Comparison of ENCODE assay signal across 37 cellular contexts in the genomic region with DNA sequence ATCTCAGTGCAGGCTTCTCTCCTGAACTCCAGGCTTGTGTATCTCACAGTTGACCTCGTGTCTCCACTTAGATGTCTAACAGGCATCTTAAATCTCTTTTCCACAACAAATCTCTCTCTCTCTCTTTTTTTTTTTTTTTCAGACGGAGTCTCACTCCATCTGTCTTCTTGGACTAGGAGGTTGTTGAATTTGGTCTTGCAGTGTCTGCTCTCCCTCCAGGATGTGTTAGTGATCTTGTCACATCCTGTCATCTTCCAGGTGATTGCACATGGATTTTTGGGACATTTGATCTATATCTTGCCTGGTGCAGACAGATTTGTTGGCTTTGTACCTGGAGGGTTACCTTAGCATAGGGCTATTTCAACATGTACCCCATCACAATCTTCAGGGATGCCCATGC. TPM values are rescaled to one million over a fixed set of nuclear protein-coding genes. Genes with fewer than 3 reads are reported as not detected.
"Had no signal": no experiment of that assay in that cellular context is flagged by ENCODE, and none has a peak within 500 bp of the region (broad histone marks: within the 10 kb centered on the region; RNA-seq: fewer than 3 reads in every experiment).

No MANE protein-coding gene starts in this region.

- H3K9me3 ChIP-seq: adrenal gland, body of pancreas, breast epithelium had no signal

- DNase-seq: activated B cell treated with CpG ODN at 0.5 μM for 24 hours; activated CD4-positive, alpha-beta memory T cell treated with anti-CD3 and anti-CD28 coated beads for 36 hours; activated CD4-positive, alpha-beta T cell treated with anti-CD3 and anti-CD28 coated beads for 4 hours; activated CD4-positive, alpha-beta T cell treated with anti-CD3 and anti-CD28 coated beads, Interleukin-2, amount 10 ng/mL, durations not matched to agents 24 days and 14 days; activated CD4-positive, alpha-beta T cell treated with anti-CD3 and anti-CD28 coated beads, Interleukin-2, amount 50 U/mL, for 1 hour; activated CD4-positive, alpha-beta T cell treated with anti-CD3 and anti-CD28 coated beads, Interleukin-2, amount 50 U/mL, for 4 hours; activated CD4-positive, CD25-positive, alpha-beta regulatory T cell treated with anti-CD3 and anti-CD28 coated beads, Interleukin-2, amount 50 U/mL, for 72 hours; activated CD8-positive, alpha-beta memory T cell treated with anti-CD3 and anti-CD28 coated beads, Interleukin-2, amount 50 U/mL, for 4 hours; activated CD8-positive, alpha-beta T cell treated with anti-CD3 and anti-CD28 coated beads for 36 hours; activated effector memory CD4-positive, alpha-beta T cell treated with anti-CD3 and anti-CD28 coated beads, Interleukin-2, amount 50 U/mL, for 16 hours; activated gamma-delta T cell treated with Interleukin-2 at 50 U/mL for 16 hours; activated naive CD4-positive, alpha-beta T cell; activated naive CD4-positive, alpha-beta T cell treated with anti-CD3 and anti-CD28 coated beads for 36 hours; activated naive CD4-positive, alpha-beta T cell treated with anti-CD3 and anti-CD28 coated beads, Interleukin-2, amount 50 U/mL, for 16 hours; activated naive CD8-positive, alpha-beta T cell treated with anti-CD3 and anti-CD28 coated beads for 36 hours; activated T-cell treated with anti-CD3 and anti-CD28 coated beads for 4 hours; activated T-cell treated with anti-CD3 and anti-CD28 coated beads, Interleukin-2, amount 50 U/mL, for 1 hour; activated T-cell treated with anti-CD3 and anti-CD28 coated beads, Interleukin-2, amount 50 U/mL, for 4 hours; activated T-cell treated with anti-CD3 and anti-CD28 coated beads, Interleukin-2, amount 50 U/mL, for 72 hours; adrenal gland; amniotic stem cell; aorta; body of pancreas; brain microvascular endothelial cell; central memory CD4-positive, alpha-beta T cell; cerebellar nuclear complex; T-helper 1 cell; T-helper 2 cell; T-helper 9 cell had no signal

- H3K27ac ChIP-seq: adrenal gland, body of pancreas, brain microvascular endothelial cell, breast epithelium, VCaP had no signal

- H3K27me3 ChIP-seq: adrenal gland, body of pancreas, brain microvascular endothelial cell had no signal

- H3K36me3 ChIP-seq: adrenal gland, brain microvascular endothelial cell, breast epithelium had no signal

- H3K4me3 ChIP-seq: adrenal gland, body of pancreas, breast epithelium had no signal

- ATAC-seq: activated CD8-positive, alpha-beta T cell treated with anti-CD3 and anti-CD28 coated beads for 36 hours; activated naive CD4-positive, alpha-beta T cell treated with anti-CD3 and anti-CD28 coated beads, Interleukin-2, amount 50 U/mL, for 72 hours; activated T-cell treated with anti-CD3 and anti-CD28 coated beads, Interleukin-2, amount 50 U/mL, for 4 hours; activated T-cell treated with anti-CD3 and anti-CD28 coated beads, Interleukin-2, amount 50 U/mL, for 72 hours; activated T-helper 17 cell treated with anti-CD3 and anti-CD28 coated beads, Interleukin-2, amount 50 U/mL, for 72 hours; body of pancreas had no signal

RNA-seq across cellular contexts. Expression of a gene that starts 26.5 kb away (rescaled TPM):
- total RNA-seq: activated B cell treated with CpG ODN at 0.5 μM for 24 hours; activated CD4-positive, alpha-beta memory T cell treated with anti-CD3 and anti-CD28 coated beads for 36 hours; activated CD4-positive, alpha-beta T cell treated with anti-CD3 and anti-CD28 coated beads, Interleukin-2, amount 10 ng/mL, durations not matched to agents 24 days and 14 days; activated CD8-positive, alpha-beta memory T cell treated with anti-CD3 and anti-CD28 coated beads for 36 hours; activated CD8-positive, alpha-beta T cell treated with anti-CD3 and anti-CD28 coated beads for 36 hours; activated naive CD4-positive, alpha-beta T cell treated with anti-CD3 and anti-CD28 coated beads for 36 hours; activated naive CD4-positive, alpha-beta T cell treated with anti-CD3 and anti-CD28 coated beads, Interleukin-2, amount 50 U/mL, for 72 hours; activated naive CD8-positive, alpha-beta T cell treated with anti-CD3 and anti-CD28 coated beads for 36 hours; activated T-cell treated with anti-CD3 and anti-CD28 coated beads, Interleukin-2, amount 50 U/mL, for 4 hours; activated T-cell treated with anti-CD3 and anti-CD28 coated beads, Interleukin-2, amount 50 U/mL, for 72 hours; activated T-helper 1 cell treated with anti-CD3 and anti-CD28 coated beads, Interleukin-12 subunit alpha, Interleukin-12 subunit beta, Interleukin-2, Interleukin-4 antibody, amounts not matched to agents 30 ng/mL and 10 ng/mL and 1 ng/mL, durations not matched to agents 14 hours and 24 hours and 36 hours; activated T-helper 17 cell treated with anti-CD3 and anti-CD28 coated beads, Interleukin-2, amount 50 U/mL, for 72 hours; adrenal gland; aorta; astrocyte; body of pancreas; breast epithelium; cardiac septum had no signal
- polyA plus RNA-seq: adrenal gland, aorta had no signal
